In the genomic region with DNA sequence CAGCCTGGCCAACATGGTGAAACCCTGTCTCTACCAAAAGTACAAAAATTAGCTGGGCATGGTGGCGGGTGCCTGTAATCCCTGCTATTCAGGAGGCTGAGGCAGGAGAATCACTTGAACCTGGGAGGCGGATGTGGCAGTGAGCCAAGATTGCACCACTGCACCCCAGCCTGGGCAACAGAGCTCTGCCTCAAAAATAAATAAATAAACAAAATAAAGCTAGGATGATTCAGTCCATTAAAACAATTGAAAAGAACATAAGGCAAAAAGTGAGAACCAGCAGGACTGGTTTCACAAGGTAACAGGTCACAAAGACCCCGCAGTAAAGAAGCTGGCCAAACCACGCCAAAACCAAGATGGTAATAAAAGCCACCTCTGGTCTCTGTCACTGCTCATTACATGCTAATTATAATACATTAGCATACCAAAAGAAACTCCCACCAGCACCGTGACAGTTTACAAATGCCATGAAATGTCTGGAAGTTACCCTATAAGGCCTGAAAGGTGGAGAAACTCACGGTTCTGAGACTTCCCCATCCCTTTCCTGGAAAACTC, we compare ENCODE assay signal across 12 cellular contexts. TPM values are rescaled to one million over a fixed set of nuclear protein-coding genes. Genes with fewer than 3 reads are reported as not detected.
DNase-seq lines count a peak whose midpoint lies in the region; ATAC-seq, FAIRE-seq and TF ChIP-seq lines count a peak whose summit lies in the region.
"Had no signal": no experiment of that assay in that cellular context is flagged by ENCODE, and none has a peak within 500 bp of the region (broad histone marks: within the 10 kb centered on the region; RNA-seq: fewer than 3 reads in every experiment).

No MANE protein-coding gene starts in this region.

- ATAC-seq in right cardiac atrium, result no peak
- no peak for ATAC-seq in GM21786 (IDR thresholded peaks at IDR 0.05; ENCODE audit: unreplicated experiment)
- ATAC-seq: SK-N-SH treated with all-trans-retinoic acid at 6 μM for 48 hours; stimulated activated naive CD8-positive, alpha-beta T cell treated with anti-CD3 and anti-CD28 coated beads, Interleukin-15, Interleukin-2, amounts not matched to agents 100 U/mL and 50 U/mL, for 24 hours had no signal

- intact Hi-C loops in right cardiac atrium (cut with DNase I) (no loop called here), cardiac septum (cut with DNase I) (no loop called here), kidney (cut with DNase I) (no loop called here)

- no peak overlapping the region for H3K4me3 ChIP-seq in right cardiac atrium (ENCODE audit: low read length)
- no peak overlapping the region for H3K4me3 ChIP-seq in epithelial cell of esophagus (ENCODE audit: low read length)
- peak overlapping the region; percentile 9 for H3K4me3 ChIP-seq in rectal smooth muscle tissue (ENCODE audit: low read length)
- H3K4me3 ChIP-seq in kidney (ENCODE audit: low read length in 2 of 2), result no peak overlapping the region

- H3K9me3 ChIP-seq in right cardiac atrium (ENCODE audit: control insufficient read depth, low read length) (no peaks in the 10 kb centered on the region), kidney (ENCODE audit: control insufficient read depth in 1 of 2, low read length in 2 of 2) (no peaks in the 10 kb centered on the region)

- peaks cover 4% of the 10 kb centered on the region for H3K36me3 ChIP-seq in rectal smooth muscle tissue (ENCODE audit: control insufficient read depth, insufficient read depth, low read length)
- H3K36me3 ChIP-seq in kidney (ENCODE audit: control insufficient read depth in 1 of 2, insufficient read depth in 2 of 2, low read length in 2 of 2), result no peaks in the 10 kb centered on the region

- no peak overlapping the region for H3K9ac ChIP-seq in rectal smooth muscle tissue (ENCODE audit: low read length)
- H3K9ac ChIP-seq in kidney (ENCODE audit: low read length in 2 of 2), result no peak overlapping the region

- TF ChIP-seq CTCF in epithelial cell of esophagus (IDR thresholded peaks at IDR 0.05; ENCODE audit: insufficient read depth, low read depth, low read length, missing control alignments) (no peak), kidney (IDR thresholded peaks at IDR 0.05; ENCODE audit: borderline replicate concordance, extremely low read depth, insufficient read depth) (no peak)

- FAIRE-seq in kidney (lab: Jason Lieb, UNC), result no peak

- peak overlapping the region; percentile 37 for H3K27ac ChIP-seq in right cardiac atrium (ENCODE audit: low read length)
- peak overlapping the region; percentile 82 for H3K27ac ChIP-seq in rectal smooth muscle tissue (ENCODE audit: low read depth, low read length)
- no peak overlapping the region for H3K27ac ChIP-seq in kidney (ENCODE audit: low read depth in 2 of 2, low read length in 2 of 2)

- 85% methylated on average over 6 of the region's 6 CpGs for whole genome bisulfite sequencing in right cardiac atrium

- H3K27me3 ChIP-seq in right cardiac atrium (ENCODE audit: control insufficient read depth, insufficient read depth) (no peaks in the 10 kb centered on the region), rectal smooth muscle tissue (ENCODE audit: control insufficient read depth, insufficient read depth, low read length) (no peaks in the 10 kb centered on the region)

- peaks cover 6% of the 10 kb centered on the region for H3K4me1 ChIP-seq in right cardiac atrium (ENCODE audit: control insufficient read depth, insufficient read depth, low read length)
- peaks cover 28% of the 10 kb centered on the region for H3K4me1 ChIP-seq in rectal smooth muscle tissue (ENCODE audit: control insufficient read depth, insufficient read depth, low read length)
- no peaks in the 10 kb centered on the region for H3K4me1 ChIP-seq in kidney (ENCODE audit: control insufficient read depth in 1 of 2, insufficient read depth in 1 of 2, low read depth in 1 of 2, low read length in 2 of 2)

- DNase-seq in right cardiac atrium (peak in 1 of 3 donors; percentile 56), cardiac septum (ENCODE audit: low spot score) (no peak), epithelial cell of esophagus (ENCODE audit: low read depth) (peak; percentile 56), kidney (no peak), NCI-H146 (lab: John Stamatoyannopoulos, UW) (no peak)
- DNase-seq in activated CD4-positive, alpha-beta T cell treated with anti-CD3 and anti-CD28 coated beads for 48 hours, result no peak
- DNase-seq: NCI-H2171 treated with DMSO at 0.1 percent for 48 hours; nephron progenitor cell; stimulated activated naive CD8-positive, alpha-beta T cell treated with anti-CD3 and anti-CD28 coated beads, Interleukin-15, Interleukin-2, amounts not matched to agents 100 U/mL and 50 U/mL, for 24 hours had no signal

RNA-seq across cellular contexts. Expression of gene LAMA4, which starts 10.4 kb away (rescaled TPM):
- 10 to 100 TPM; 32.0 to 45.8 (median 33.4) TPM for total RNA-seq in right cardiac atrium
- polyA plus RNA-seq in right cardiac atrium, result 24.2 TPM
- total RNA-seq in cardiac septum, result 93.9 TPM
- total RNA-seq in kidney, result 20.7 TPM
- polyA plus RNA-seq in kidney (ENCODE audit: insufficient read depth, low read depth, low replicate concordance), result 5.6 TPM

Comparison
In these comparisons a context has a peak if more than half of its experiments do, and no peak if none do; other contexts are left out.
1. H3K27ac ChIP-seq: peak in right cardiac atrium (single experiment) and rectal smooth muscle tissue (single experiment); none in kidney (0 of 2).